In the genomic region with DNA sequence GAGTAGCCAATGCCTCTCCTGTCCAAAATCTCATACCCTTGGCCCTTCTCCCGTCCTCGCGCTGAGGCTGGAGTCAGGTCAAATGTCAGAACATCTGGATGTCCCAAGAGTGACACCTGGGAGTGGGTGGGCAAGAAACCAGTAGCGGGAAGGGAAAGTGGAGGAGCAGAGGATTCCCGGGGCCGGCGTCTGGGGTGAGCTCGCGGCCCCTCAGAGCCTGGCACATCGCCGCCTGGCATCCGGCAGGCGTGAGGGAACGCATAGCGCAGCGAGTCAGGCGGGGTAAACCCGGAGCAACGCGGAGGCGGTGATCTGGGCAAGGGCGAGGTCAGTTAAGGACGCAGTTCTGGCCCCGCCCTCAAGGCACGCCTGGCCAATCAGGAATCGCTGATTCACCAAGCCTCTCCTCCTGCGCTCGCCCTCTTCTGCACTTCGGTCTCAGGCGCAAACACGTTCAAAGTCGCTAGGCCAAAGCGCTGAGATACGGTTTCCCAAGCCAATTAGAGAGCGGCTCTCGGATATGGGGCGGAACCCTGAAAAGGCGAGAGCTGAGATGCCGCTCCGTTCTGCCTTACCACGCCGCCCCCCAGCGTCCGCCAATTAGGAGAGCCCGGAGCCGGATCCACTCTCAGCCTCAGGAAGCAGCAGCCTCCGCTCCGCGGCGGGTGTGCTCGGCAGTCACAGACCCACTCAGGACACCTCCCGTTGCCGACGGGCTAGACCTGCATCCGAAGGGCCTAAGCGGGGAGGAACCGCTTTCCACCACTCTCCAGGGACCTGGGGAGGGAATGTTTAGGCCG, we compare ENCODE assay signal across 8 cellular contexts. TPM values are rescaled to one million over a fixed set of nuclear protein-coding genes. Genes with fewer than 3 reads are reported as not detected.
DNase-seq lines count a peak whose midpoint lies in the region; ATAC-seq lines count a peak whose summit lies in the region.

No MANE protein-coding gene starts in this region.

- peak overlapping the region; percentile 45 for H3K4me3 ChIP-seq in endocrine pancreas (ENCODE audit: control insufficient read depth, insufficient read depth, low read length)
- peak overlapping the region; percentile 66 for H3K4me3 ChIP-seq in mesendoderm (ENCODE audit: low read length)

- H2BK5ac ChIP-seq in mesendoderm (ENCODE audit: low read length): no peak overlapping the region

- no peaks in the 10 kb centered on the region for H3K79me2 ChIP-seq in mesendoderm (ENCODE audit: control insufficient read depth, insufficient read depth, low read length)

- H3K4ac ChIP-seq in mesendoderm (ENCODE audit: low read depth, low read length): no peak overlapping the region

- H3K4me1 ChIP-seq in endocrine pancreas (ENCODE audit: control insufficient read depth, insufficient read depth, low read length) (no peaks in the 10 kb centered on the region), mesendoderm (ENCODE audit: control insufficient read depth, low read depth, low read length) (peaks cover 3% of the 10 kb centered on the region)

- no CpG with 5 or more reads among the region's 58 CpGs for WGBS in mesendoderm (ENCODE audit: extremely low coverage, insufficient coverage, low lambda C conversion rate)

- H3K4me2 ChIP-seq in mesendoderm (ENCODE audit: low read length): peak overlapping the region; percentile 100

- no peak overlapping the region for H2BK120ac ChIP-seq in mesendoderm (ENCODE audit: low read depth, low read length)

- H3K27me3 ChIP-seq in endocrine pancreas (ENCODE audit: control insufficient read depth, insufficient read depth, low read length) (no peaks in the 10 kb centered on the region), mesendoderm (ENCODE audit: insufficient read depth, low read length, poor library complexity) (peaks cover 1% of the 10 kb centered on the region)

- H2BK15ac ChIP-seq in mesendoderm (replicated peaks; ENCODE audit: low read depth): no peak overlapping the region

- no peak overlapping the region for H2AK5ac ChIP-seq in mesendoderm (ENCODE audit: low read length)

- H3K23ac ChIP-seq in mesendoderm (ENCODE audit: low read length): no peak overlapping the region

- no peak overlapping the region for H4K8ac ChIP-seq in mesendoderm (ENCODE audit: low read depth, low read length)

- H3K9ac ChIP-seq in endocrine pancreas (ENCODE audit: control insufficient read depth, insufficient read depth, low read length) (peak overlapping the region; percentile 48), mesendoderm (ENCODE audit: low read length) (peak overlapping the region; percentile 94)

- H3K36me3 ChIP-seq in endocrine pancreas (ENCODE audit: control insufficient read depth, insufficient read depth, low read length) (no peaks in the 10 kb centered on the region), mesendoderm (ENCODE audit: control insufficient read depth, insufficient read depth, low read length) (no peaks in the 10 kb centered on the region)

- DNase-seq in COLO829 (ENCODE audit: low spot score) (peak; percentile 90), HT1080 (ENCODE audit: low read depth) (peak; percentile 100), NOMO-1 treated with DMSO at 0.1 percent for 48 hours (lab: John Stamatoyannopoulos, UW; ENCODE audit: unreplicated experiment) (peak; percentile 100), mesendoderm (peak; percentile 99)
- DNase-seq in activated CD8-positive, alpha-beta memory T cell treated with anti-CD3 and anti-CD28 coated beads, Interleukin-2, amount 50 U/mL, for 1 hour (ENCODE audit: extremely low read depth): peak; percentile 95
- peak; percentile 88 for DNase-seq in stimulated activated CD8-positive, alpha-beta memory T cell treated with anti-CD3 and anti-CD28 coated beads, Interleukin-15, amount 100 ng/mL, for 1 hour (ENCODE audit: low read depth)

- peak overlapping the region; percentile 65 for H3K27ac ChIP-seq in mesendoderm (ENCODE audit: low read depth, low read length)

- peak; percentile 87 for ATAC-seq in GM21360 (IDR thresholded peaks at IDR 0.05; ENCODE audit: unreplicated experiment)

- no peaks in the 10 kb centered on the region for H3K9me3 ChIP-seq in endocrine pancreas (ENCODE audit: control insufficient read depth, low read length)

- H3K56ac ChIP-seq in mesendoderm (ENCODE audit: low read length): peak overlapping the region; percentile 98

- no peaks in the 10 kb centered on the region for H3K79me1 ChIP-seq in mesendoderm (ENCODE audit: low read length)

- H4K5ac ChIP-seq in mesendoderm (ENCODE audit: low read length): no peak overlapping the region

- no peak overlapping the region for H3K18ac ChIP-seq in mesendoderm (ENCODE audit: low read length)

RNA-seq across cellular contexts. Expression of a gene that starts 22.5 kb away (rescaled TPM):
- 30.9 and 38.2 TPM in 2 replicates for total RNA-seq in HT1080 (2014; rRNA removed; shearing (Covaris generic))
- 52.8 and 53.2 TPM in 2 replicates for polyA plus RNA-seq in HT1080 (2015; cell fraction: cytosol; rRNA removed)
- polyA plus RNA-seq in HT1080 (2015; cell fraction: nucleus; rRNA removed): 197 and 199 TPM in 2 replicates
- polyA plus RNA-seq in mesendoderm (2013, experiment 1 of 2): 39.9 TPM
- 39.6 TPM for polyA plus RNA-seq in mesendoderm (2013, experiment 2 of 2)

RNA-seq across cellular contexts. Expression of a gene that starts 22.7 kb away (rescaled TPM):
- 3,065 and 5,472 TPM in 2 replicates for total RNA-seq in HT1080 (2014; rRNA removed; shearing (Covaris generic))
- polyA plus RNA-seq in HT1080 (2015; cell fraction: cytosol; rRNA removed): 5,591 and 6,587 TPM in 2 replicates
- 1,861 and 1,874 TPM in 2 replicates for polyA plus RNA-seq in HT1080 (2015; cell fraction: nucleus; rRNA removed)
- 7,321 TPM for polyA plus RNA-seq in mesendoderm (2013, experiment 1 of 2)
- polyA plus RNA-seq in mesendoderm (2013, experiment 2 of 2): 7,202 TPM

RNA-seq across cellular contexts. Expression of a gene that starts 27.8 kb away (rescaled TPM):
- 1.2 TPM in 2 replicates for total RNA-seq in HT1080 (2014; rRNA removed; shearing (Covaris generic))
- polyA plus RNA-seq in HT1080 (2015; cell fraction: cytosol; rRNA removed): 0.61 and 1.2 TPM in 2 replicates
- 0.16 and 0.29 TPM in 2 replicates for polyA plus RNA-seq in HT1080 (2015; cell fraction: nucleus; rRNA removed)
- 0.73 TPM for polyA plus RNA-seq in mesendoderm (2013, experiment 1 of 2)
- 0.92 TPM for polyA plus RNA-seq in mesendoderm (2013, experiment 2 of 2)

RNA-seq across cellular contexts. Expression of a gene that starts 39.9 kb away (rescaled TPM):
- total RNA-seq in HT1080 (2014; rRNA removed; shearing (Covaris generic)): 170 and 256 TPM in 2 replicates
- 81.1 and 91.8 TPM in 2 replicates for polyA plus RNA-seq in HT1080 (2015; cell fraction: cytosol; rRNA removed)
- 211 and 236 TPM in 2 replicates for polyA plus RNA-seq in HT1080 (2015; cell fraction: nucleus; rRNA removed)
- 116 TPM for polyA plus RNA-seq in mesendoderm (2013, experiment 1 of 2)
- polyA plus RNA-seq in mesendoderm (2013, experiment 2 of 2): 117 TPM

RNA-seq across cellular contexts. Expression of a gene that starts 40.3 kb away (rescaled TPM):
- total RNA-seq in HT1080 (2014; rRNA removed; shearing (Covaris generic)): 194 and 225 TPM in 2 replicates
- 260 and 275 TPM in 2 replicates for polyA plus RNA-seq in HT1080 (2015; cell fraction: cytosol; rRNA removed)
- 173 and 211 TPM in 2 replicates for polyA plus RNA-seq in HT1080 (2015; cell fraction: nucleus; rRNA removed)
- 82.0 TPM for polyA plus RNA-seq in mesendoderm (2013, experiment 1 of 2)
- 81.7 TPM for polyA plus RNA-seq in mesendoderm (2013, experiment 2 of 2)

Comparison
In these comparisons a context has a peak if more than half of its experiments do, and no peak if none do; other contexts are left out.
1. Peak in every context shown above with its lines: DNase-seq, ATAC-seq, H3K4me3 ChIP-seq and H3K27ac ChIP-seq.